1 cellular context compared by ENCODE assay signal in the genomic region with DNA sequence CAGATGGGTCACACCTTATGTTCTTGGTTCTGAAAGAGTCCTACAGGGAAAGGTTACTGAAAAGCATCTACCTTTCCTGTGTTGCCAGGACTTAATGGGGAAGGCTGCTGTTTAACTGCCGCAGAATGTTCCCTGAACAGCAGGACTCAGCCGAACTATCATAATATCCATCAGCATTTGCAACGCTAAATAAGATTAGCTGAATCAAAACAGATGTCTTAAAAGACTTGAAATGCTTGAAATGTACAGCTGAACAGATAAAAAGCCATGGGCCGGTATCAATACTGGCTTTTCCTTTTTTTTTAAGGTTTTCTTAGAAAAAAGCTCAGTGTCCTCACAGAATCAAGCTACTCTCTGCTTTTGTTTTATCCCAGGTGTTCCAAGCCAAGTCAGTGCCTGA.
TF ChIP-seq lines count a peak whose summit lies in the region.

No MANE protein-coding gene starts in this region.

TF ChIP-seq in HepG2, 621 proteins besides CTCF, POLR2A, EP300 and RAD21:
- TF ChIP-seq ZNF510 (CRISPR knock-in tag; IDR thresholded peaks at IDR 0.05; ENCODE audit: low read depth) (no peak), ZNF605 (CRISPR knock-in tag; IDR thresholded peaks at IDR 0.05) (no peak), ZNF367 (CRISPR knock-in tag; IDR thresholded peaks at IDR 0.05; ENCODE audit: borderline replicate concordance) (no peak), CEBPG (CRISPR knock-in tag; IDR thresholded peaks at IDR 0.05) (no peak), MED8 (CRISPR knock-in tag; IDR thresholded peaks at IDR 0.05; ENCODE audit: insufficient replicate concordance) (no peak), CBX1 (IDR thresholded peaks at IDR 0.05; ENCODE audit: low read depth) (no peak), ZSCAN22 (CRISPR knock-in tag; IDR thresholded peaks at IDR 0.05) (no peak), GATA4 (IDR thresholded peaks at IDR 0.05; ENCODE audit: borderline replicate concordance, low read depth) (no peak)
- TF ChIP-seq, protein P1, sequence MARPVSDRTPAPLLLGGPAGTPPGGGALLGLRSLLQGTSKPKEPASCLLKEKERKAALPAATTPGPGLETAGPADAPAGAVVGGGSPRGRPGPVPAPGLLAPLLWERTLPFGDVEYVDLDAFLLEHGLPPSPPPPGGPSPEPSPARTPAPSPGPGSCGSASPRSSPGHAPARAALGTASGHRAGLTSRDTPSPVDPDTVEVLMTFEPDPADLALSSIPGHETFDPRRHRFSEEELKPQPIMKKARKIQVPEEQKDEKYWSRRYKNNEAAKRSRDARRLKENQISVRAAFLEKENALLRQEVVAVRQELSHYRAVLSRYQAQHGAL (CRISPR knock-in tag; IDR thresholded peaks at IDR 0.05; ENCODE audit: not compliant biosample characterization) = no peak
- TF ChIP-seq, protein P2, sequence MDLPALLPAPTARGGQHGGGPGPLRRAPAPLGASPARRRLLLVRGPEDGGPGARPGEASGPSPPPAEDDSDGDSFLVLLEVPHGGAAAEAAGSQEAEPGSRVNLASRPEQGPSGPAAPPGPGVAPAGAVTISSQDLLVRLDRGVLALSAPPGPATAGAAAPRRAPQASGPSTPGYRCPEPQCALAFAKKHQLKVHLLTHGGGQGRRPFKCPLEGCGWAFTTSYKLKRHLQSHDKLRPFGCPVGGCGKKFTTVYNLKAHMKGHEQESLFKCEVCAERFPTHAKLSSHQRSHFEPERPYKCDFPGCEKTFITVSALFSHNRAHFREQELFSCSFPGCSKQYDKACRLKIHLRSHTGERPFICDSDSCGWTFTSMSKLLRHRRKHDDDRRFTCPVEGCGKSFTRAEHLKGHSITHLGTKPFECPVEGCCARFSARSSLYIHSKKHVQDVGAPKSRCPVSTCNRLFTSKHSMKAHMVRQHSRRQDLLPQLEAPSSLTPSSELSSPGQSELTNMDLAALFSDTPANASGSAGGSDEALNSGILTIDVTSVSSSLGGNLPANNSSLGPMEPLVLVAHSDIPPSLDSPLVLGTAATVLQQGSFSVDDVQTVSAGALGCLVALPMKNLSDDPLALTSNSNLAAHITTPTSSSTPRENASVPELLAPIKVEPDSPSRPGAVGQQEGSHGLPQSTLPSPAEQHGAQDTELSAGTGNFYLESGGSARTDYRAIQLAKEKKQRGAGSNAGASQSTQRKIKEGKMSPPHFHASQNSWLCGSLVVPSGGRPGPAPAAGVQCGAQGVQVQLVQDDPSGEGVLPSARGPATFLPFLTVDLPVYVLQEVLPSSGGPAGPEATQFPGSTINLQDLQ (CRISPR knock-in tag; IDR thresholded peaks at IDR 0.05) = no peak
